Comparison of ENCODE assay signal across 8 cellular contexts in genomic region chr6:8102122-8102958, GRCh38. TPM values are rescaled to one million over a fixed set of nuclear protein-coding genes. Genes with fewer than 3 reads are reported as not detected.
DNase-seq lines count a peak whose midpoint lies in the region; ATAC-seq and TF ChIP-seq lines count a peak whose summit lies in the region.

EEF1E1 (minus strand) TSS chr6:8102548; CDS start chr6:8102521, 27 bp downstream.

- peaks cover 11 to 19% of the 10 kb centered on the region in 2 donors for H3K4me1 ChIP-seq in left lung

- H3K27ac ChIP-seq in left lung: peak within 1 kb of the TSS; percentile 51 to 81

- ATAC-seq in GM19395 (IDR thresholded peaks at IDR 0.05; ENCODE audit: unreplicated experiment) (peak; percentile 99), HG03558 (IDR thresholded peaks at IDR 0.05; ENCODE audit: extremely low read depth, unreplicated experiment) (peak; percentile 98), left lung (peak; percentile 100)

- H3K27ac Mint-ChIP-seq in CD14-positive monocyte: peak within 1 kb of the TSS; percentile 74 to 96 (median 94)
- H3K27ac Mint-ChIP-seq in dendritic cell treated with granulocyte-macrophage colony-stimulating factor and Interleukin-4, amounts not matched to agents 40 ng/mL and 50 ng/mL, for 4 days: peak within 1 kb of the TSS; percentile 79

- H3K27me3 Mint-ChIP-seq in CD14-positive monocyte (ENCODE audit: low read depth in 3 of 3): peaks cover 2 to 5% (median 3%) of the 10 kb centered on the region in 3 donors
- H3K27me3 Mint-ChIP-seq in dendritic cell treated with granulocyte-macrophage colony-stimulating factor and Interleukin-4, amounts not matched to agents 40 ng/mL and 50 ng/mL, for 4 days: peaks cover 1% of the 10 kb centered on the region

- H3K4me3 ChIP-seq in left lung: peak within 1 kb of the TSS; percentile 82 to 92

- no peaks in the 10 kb centered on the region for H3K9me3 ChIP-seq in left lung

- peak; percentile 94 for DNase-seq in CD14-positive monocyte (ENCODE audit: low spot score)
- peak; percentile 98 for DNase-seq in NCI-H748 (lab: John Stamatoyannopoulos, UW; ENCODE audit: unreplicated experiment)
- DNase-seq in activated CD4-positive, alpha-beta T cell treated with anti-CD3 and anti-CD28 coated beads, Interleukin-2, amount 50 U/mL, for 1 hour: peak; percentile 99
- peak; percentile 96 to 97 for DNase-seq in left lung
- peak; percentile 97 for DNase-seq in stimulated activated CD4-positive, alpha-beta T cell treated with anti-CD3 and anti-CD28 coated beads, Interleukin-2, amount 100 ng/mL, for 4 hours (ENCODE audit: low read depth)

- H3K9me3 Mint-ChIP-seq in CD14-positive monocyte: peaks cover 2 to 7% (median 3%) of the 10 kb centered on the region in 7 donors
- peaks cover 6% of the 10 kb centered on the region for H3K9me3 Mint-ChIP-seq in dendritic cell treated with granulocyte-macrophage colony-stimulating factor and Interleukin-4, amounts not matched to agents 40 ng/mL and 50 ng/mL, for 4 days

- H3K36me3 ChIP-seq in left lung: no peaks in the 10 kb centered on the region

- intact Hi-C loops in CD14-positive monocyte (cut with micrococcal nuclease): loop anchor here (2.0 to 5.0 kb wide), 2 partner anchors 38 to 40 kb away; partner anchors contain the start of gene BLOC1S5 (in 2 of the 2)
- intact Hi-C loops in dendritic cell treated with granulocyte-macrophage colony-stimulating factor and Interleukin-4, amounts not matched to agents 40 ng/mL and 50 ng/mL, for 4 days (cut with micrococcal nuclease): loop anchor here (1.0 to 10.0 kb wide), 2 partner anchors 38 to 332 kb away; partner anchors contain the start of genes BLOC1S5 and SLC35B3
- intact Hi-C loops in left lung (cut with DNase I): no loop called here

- H3K4me1 Mint-ChIP-seq in CD14-positive monocyte: peaks cover 22% of the 10 kb centered on the region
- H3K4me1 Mint-ChIP-seq in dendritic cell treated with granulocyte-macrophage colony-stimulating factor and Interleukin-4, amounts not matched to agents 40 ng/mL and 50 ng/mL, for 4 days (ENCODE audit: low read depth): peaks cover 20% of the 10 kb centered on the region

- peak within 1 kb of the TSS; percentile 98 to 99 for H3K4me3 Mint-ChIP-seq in CD14-positive monocyte
- H3K4me3 Mint-ChIP-seq in dendritic cell treated with granulocyte-macrophage colony-stimulating factor and Interleukin-4, amounts not matched to agents 40 ng/mL and 50 ng/mL, for 4 days: peak within 1 kb of the TSS; percentile 96

- TF ChIP-seq CTCF in CD14-positive monocyte (IDR thresholded peaks at IDR 0.05): no peak
- TF ChIP-seq CTCF in left lung (IDR thresholded peaks at IDR 0.05): no peak

- peaks cover 3 to 5% of the 10 kb centered on the region in 2 donors for H3K36me3 Mint-ChIP-seq in CD14-positive monocyte
- H3K36me3 Mint-ChIP-seq in dendritic cell treated with granulocyte-macrophage colony-stimulating factor and Interleukin-4, amounts not matched to agents 40 ng/mL and 50 ng/mL, for 4 days (ENCODE audit: low read depth): peaks cover 7% of the 10 kb centered on the region

- H3K27me3 ChIP-seq in left lung: peaks cover 0 to 5% of the 10 kb centered on the region in 2 donors

RNA-seq across cellular contexts. Expression of gene EEF1E1, which starts in this region (rescaled TPM):
- 10 to 100 TPM; 26.2 to 42.2 TPM for polyA plus RNA-seq in CD14-positive monocyte
- 10 to 100 TPM; 20.3 to 28.5 TPM for total RNA-seq in left lung

Comparison
In these comparisons a context has a peak if more than half of its experiments do, and no peak if none do; other contexts are left out.
1. Peak in every context shown above with its lines: DNase-seq, ATAC-seq, H3K4me3 ChIP-seq and H3K27ac ChIP-seq.
2. intact Hi-C loops: an anchor here in CD14-positive monocyte (2.0 to 5.0 kb wide) and dendritic cell treated with granulocyte-macrophage colony-stimulating factor and Interleukin-4, amounts not matched to agents 40 ng/mL and 50 ng/mL, for 4 days (1.0 to 10.0 kb wide); none called in left lung.